Comparison of ENCODE assay signal across 1 cellular context in the genomic region with DNA sequence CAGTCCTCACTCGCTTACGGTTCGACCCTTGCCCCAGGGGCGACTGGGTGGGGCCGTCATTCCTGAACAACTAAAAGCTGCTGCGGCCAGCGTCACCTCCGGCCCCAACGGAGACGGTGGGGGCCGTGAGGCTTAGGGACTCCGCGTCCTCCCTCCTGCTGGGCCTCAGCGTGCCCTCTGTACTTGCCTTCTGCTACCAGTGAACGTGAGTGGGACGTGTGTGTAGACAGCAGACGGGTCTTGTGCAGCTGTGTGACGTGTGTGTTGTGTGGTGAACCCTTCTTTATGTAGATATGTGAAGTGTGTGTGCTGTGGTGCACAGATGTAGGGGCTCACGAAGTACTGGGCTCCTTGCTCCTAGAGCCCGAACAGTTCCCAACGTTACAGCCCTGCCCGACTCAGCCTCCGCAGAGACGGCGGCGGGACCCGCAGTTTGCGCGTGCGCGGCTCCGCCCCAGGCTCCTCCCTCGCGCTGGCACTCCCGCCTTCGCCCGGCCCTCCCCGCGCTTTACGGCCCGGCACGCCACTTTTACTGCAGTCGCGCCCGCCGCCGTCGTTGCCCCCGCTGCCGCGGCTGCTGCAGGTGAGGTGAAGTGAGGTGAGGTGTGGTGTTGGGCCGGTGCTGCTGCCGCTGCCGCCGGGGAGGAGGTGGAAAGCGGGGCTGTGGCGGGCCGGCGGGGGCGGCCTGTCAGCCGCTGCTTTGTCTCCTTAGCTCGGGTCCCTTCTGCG.
TF ChIP-seq lines count a peak whose summit lies in the region.

A gene (plus strand): TSS at position 535 of the 729 bp plus-strand sequence. CDS start 235 bp downstream, outside the sequence.

TF ChIP-seq in HepG2, 621 proteins besides CTCF, POLR2A, EP300 and RAD21 (continued from another document and continues in another):
- TF ChIP-seq, protein P1, sequence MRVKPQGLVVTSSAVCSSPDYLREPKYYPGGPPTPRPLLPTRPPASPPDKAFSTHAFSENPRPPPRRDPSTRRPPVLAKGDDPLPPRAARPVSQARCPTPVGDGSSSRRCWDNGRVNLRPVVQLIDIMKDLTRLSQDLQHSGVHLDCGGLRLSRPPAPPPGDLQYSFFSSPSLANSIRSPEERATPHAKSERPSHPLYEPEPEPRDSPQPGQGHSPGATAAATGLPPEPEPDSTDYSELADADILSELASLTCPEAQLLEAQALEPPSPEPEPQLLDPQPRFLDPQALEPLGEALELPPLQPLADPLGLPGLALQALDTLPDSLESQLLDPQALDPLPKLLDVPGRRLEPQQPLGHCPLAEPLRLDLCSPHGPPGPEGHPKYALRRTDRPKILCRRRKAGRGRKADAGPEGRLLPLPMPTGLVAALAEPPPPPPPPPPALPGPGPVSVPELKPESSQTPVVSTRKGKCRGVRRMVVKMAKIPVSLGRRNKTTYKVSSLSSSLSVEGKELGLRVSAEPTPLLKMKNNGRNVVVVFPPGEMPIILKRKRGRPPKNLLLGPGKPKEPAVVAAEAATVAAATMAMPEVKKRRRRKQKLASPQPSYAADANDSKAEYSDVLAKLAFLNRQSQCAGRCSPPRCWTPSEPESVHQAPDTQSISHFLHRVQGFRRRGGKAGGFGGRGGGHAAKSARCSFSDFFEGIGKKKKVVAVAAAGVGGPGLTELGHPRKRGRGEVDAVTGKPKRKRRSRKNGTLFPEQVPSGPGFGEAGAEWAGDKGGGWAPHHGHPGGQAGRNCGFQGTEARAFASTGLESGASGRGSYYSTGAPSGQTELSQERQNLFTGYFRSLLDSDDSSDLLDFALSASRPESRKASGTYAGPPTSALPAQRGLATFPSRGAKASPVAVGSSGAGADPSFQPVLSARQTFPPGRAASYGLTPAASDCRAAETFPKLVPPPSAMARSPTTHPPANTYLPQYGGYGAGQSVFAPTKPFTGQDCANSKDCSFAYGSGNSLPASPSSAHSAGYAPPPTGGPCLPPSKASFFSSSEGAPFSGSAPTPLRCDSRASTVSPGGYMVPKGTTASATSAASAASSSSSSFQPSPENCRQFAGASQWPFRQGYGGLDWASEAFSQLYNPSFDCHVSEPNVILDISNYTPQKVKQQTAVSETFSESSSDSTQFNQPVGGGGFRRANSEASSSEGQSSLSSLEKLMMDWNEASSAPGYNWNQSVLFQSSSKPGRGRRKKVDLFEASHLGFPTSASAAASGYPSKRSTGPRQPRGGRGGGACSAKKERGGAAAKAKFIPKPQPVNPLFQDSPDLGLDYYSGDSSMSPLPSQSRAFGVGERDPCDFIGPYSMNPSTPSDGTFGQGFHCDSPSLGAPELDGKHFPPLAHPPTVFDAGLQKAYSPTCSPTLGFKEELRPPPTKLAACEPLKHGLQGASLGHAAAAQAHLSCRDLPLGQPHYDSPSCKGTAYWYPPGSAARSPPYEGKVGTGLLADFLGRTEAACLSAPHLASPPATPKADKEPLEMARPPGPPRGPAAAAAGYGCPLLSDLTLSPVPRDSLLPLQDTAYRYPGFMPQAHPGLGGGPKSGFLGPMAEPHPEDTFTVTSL (CRISPR knock-in tag; IDR thresholded peaks at IDR 0.05; ENCODE audit: borderline replicate concordance): peak; percentile 20; the same call in 1 of the 2 replicates
- TF ChIP-seq, protein P2, sequence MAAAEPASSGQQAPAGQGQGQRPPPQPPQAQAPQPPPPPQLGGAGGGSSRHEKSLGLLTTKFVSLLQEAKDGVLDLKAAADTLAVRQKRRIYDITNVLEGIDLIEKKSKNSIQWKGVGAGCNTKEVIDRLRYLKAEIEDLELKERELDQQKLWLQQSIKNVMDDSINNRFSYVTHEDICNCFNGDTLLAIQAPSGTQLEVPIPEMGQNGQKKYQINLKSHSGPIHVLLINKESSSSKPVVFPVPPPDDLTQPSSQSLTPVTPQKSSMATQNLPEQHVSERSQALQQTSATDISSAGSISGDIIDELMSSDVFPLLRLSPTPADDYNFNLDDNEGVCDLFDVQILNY (CRISPR knock-in tag; conservative IDR thresholded peaks at IDR 0.05): peak; percentile 54; the same call in 1 of the 2 replicates
- TF ChIP-seq TMF1 (CRISPR knock-in tag; IDR thresholded peaks at IDR 0.05; ENCODE audit: low read depth): no peak; the same call in 1 of the 2 replicates
- peak; percentile 87; the same call in 1 of the 2 replicates for TF ChIP-seq NFKBIZ (CRISPR knock-in tag; IDR thresholded peaks at IDR 0.05)
- TF ChIP-seq PRMT3 (CRISPR knock-in tag; IDR thresholded peaks at IDR 0.05; ENCODE audit: borderline replicate concordance, low read depth): no peak; the same call in 1 of the 2 replicates
- 0 out of 2 replicates have a peak, but pooled peaks have one; percentile 33 for TF ChIP-seq ZNF354B (CRISPR knock-in tag; IDR thresholded peaks at IDR 0.05)
- TF ChIP-seq ZFP82 (CRISPR knock-in tag; IDR thresholded peaks at IDR 0.05; ENCODE audit: borderline replicate concordance): peak; percentile 81; the same call in 1 of the 2 replicates
- TF ChIP-seq TEAD3 (CRISPR knock-in tag; optimal IDR thresholded peaks at IDR 0.05; ENCODE audit: borderline replicate concordance): peak; percentile 26
- peak; percentile 13; the same call in 1 of the 2 replicates for TF ChIP-seq SIX1 (CRISPR knock-in tag; IDR thresholded peaks at IDR 0.05; ENCODE audit: borderline replicate concordance)
- TF ChIP-seq, protein P3, sequence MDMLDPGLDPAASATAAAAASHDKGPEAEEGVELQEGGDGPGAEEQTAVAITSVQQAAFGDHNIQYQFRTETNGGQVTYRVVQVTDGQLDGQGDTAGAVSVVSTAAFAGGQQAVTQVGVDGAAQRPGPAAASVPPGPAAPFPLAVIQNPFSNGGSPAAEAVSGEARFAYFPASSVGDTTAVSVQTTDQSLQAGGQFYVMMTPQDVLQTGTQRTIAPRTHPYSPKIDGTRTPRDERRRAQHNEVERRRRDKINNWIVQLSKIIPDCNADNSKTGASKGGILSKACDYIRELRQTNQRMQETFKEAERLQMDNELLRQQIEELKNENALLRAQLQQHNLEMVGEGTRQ (IDR thresholded peaks at IDR 0.05; ENCODE audit: low read depth, low read length): 0 out of 2 replicates have a peak, but pooled peaks have one; percentile 14
- TF ChIP-seq, protein P3 (CRISPR knock-in tag; IDR thresholded peaks at IDR 0.05; ENCODE audit: borderline replicate concordance): no peak; the same call in 1 of the 2 replicates
- no peak for TF ChIP-seq SUZ12 (IDR thresholded peaks at IDR 0.05; ENCODE audit: low read depth, low read length)
- 0 out of 2 replicates have a peak, but pooled peaks have one; percentile 74 for TF ChIP-seq ZNF772 (CRISPR knock-in tag; IDR thresholded peaks at IDR 0.05)
- TF ChIP-seq ZNF768 (CRISPR knock-in tag; IDR thresholded peaks at IDR 0.05): peak; percentile 68
- TF ChIP-seq ZNF552 (CRISPR knock-in tag; IDR thresholded peaks at IDR 0.05; ENCODE audit: borderline replicate concordance): peak; percentile 49
- TF ChIP-seq, protein P4, sequence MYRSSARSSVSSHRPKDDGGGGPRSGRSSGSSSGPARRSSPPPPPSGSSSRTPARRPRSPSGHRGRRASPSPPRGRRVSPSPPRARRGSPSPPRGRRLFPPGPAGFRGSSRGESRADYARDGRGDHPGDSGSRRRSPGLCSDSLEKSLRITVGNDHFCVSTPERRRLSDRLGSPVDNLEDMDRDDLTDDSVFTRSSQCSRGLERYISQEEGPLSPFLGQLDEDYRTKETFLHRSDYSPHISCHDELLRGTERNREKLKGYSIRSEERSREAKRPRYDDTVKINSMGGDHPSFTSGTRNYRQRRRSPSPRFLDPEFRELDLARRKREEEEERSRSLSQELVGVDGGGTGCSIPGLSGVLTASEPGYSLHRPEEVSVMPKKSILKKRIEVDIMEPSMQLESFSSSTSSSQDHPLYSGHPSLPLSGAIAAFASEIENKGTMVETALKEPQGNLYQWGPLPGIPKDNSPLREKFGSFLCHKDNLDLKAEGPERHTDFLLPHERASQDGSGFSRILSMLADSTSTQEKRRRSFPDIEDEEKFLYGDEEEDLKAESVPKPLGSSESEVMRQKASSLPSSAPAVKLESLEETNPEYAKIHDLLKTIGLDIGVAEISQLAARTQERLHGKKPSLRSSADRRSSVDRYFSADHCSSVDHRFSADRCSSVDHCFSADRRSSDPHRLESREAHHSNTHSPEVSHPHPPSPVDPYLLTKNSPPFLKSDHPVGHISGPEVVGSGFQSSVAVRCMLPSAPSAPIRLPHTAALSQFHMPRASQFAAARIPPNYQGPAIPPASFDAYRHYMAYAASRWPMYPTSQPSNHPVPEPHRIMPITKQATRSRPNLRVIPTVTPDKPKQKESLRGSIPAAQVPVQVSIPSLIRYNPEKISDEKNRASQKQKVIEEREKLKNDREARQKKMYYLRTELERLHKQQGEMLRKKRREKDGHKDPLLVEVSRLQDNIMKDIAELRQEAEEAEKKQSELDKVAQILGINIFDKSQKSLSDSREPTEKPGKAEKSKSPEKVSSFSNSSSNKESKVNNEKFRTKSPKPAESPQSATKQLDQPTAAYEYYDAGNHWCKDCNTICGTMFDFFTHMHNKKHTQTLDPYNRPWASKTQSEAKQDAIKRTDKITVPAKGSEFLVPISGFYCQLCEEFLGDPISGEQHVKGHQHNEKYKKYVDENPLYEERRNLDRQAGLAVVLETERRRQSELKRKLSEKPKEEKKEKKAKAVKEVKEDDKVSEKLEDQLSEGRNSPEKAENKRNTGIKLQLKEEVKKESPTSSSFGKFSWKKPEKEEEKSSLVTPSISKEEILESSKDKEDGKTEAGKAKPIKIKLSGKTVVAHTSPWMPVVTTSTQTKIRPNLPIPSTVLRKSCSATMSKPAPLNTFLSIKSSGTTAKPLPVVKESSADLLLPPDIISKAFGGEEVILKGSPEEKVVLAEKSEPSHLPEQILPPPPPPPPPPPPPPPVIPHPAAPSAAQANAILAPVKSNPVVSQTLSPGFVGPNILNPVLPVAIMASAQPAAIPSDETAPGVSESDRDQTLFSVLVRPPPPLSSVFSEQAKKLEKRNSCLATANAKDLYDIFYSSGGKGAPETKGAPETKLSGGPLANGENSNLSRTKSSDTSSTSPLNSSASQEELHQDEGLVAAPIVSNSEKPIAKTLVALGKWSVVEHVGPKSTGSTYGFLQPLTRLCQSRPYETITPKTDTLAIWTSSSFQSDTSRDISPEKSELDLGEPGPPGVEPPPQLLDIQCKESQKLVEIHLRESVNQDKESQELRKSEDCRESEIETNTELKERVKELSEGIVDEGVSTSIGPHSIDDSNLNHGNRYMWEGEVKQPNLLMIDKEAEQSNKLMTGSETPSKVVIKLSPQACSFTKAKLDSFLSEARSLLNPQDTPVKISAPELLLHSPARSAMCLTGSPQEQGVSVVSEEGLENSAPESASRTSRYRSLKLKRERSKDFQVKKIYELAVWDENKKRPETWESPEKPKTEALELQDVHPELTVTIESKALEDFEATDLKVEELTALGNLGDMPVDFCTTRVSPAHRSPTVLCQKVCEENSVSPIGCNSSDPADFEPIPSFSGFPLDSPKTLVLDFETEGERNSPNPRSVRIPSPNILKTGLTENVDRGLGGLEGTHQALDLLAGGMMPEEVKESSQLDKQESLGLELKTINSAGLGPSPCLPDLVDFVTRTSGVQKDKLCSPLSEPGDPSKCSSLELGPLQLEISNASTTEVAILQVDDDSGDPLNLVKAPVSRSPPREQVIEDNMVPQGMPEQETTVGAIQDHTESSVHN (CRISPR knock-in tag; IDR thresholded peaks at IDR 0.05): no peak; the same call in 1 of the 2 replicates
- peak; percentile 72; the same call in 1 of the 2 replicates for TF ChIP-seq NR2F2 (IDR thresholded peaks at IDR 0.05; ENCODE audit: borderline replicate concordance, low read depth)
- no peak; the same call in none of the 2 replicates for TF ChIP-seq ZNF138 (CRISPR knock-in tag; IDR thresholded peaks at IDR 0.05; ENCODE audit: low read depth)
- peak; percentile 88; the same call in 1 of the 2 replicates for TF ChIP-seq ZBTB7B (CRISPR knock-in tag; IDR thresholded peaks at IDR 0.05)
- 0 out of 2 replicates have a peak, but pooled peaks have one; percentile 19 for TF ChIP-seq PAX8 (CRISPR knock-in tag; IDR thresholded peaks at IDR 0.05; ENCODE audit: borderline replicate concordance)
- no peak for TF ChIP-seq NCOA5 (CRISPR knock-in tag; IDR thresholded peaks at IDR 0.05)
- peak; percentile 79 for TF ChIP-seq HNF4A (CRISPR knock-in tag; IDR thresholded peaks at IDR 0.05)
- no peak for TF ChIP-seq ISX (CRISPR knock-in tag; conservative IDR thresholded peaks at IDR 0.05)
- peak; percentile 86 for TF ChIP-seq ZSCAN21 (CRISPR knock-in tag; IDR thresholded peaks at IDR 0.05; ENCODE audit: borderline replicate concordance)
- TF ChIP-seq, protein P5, sequence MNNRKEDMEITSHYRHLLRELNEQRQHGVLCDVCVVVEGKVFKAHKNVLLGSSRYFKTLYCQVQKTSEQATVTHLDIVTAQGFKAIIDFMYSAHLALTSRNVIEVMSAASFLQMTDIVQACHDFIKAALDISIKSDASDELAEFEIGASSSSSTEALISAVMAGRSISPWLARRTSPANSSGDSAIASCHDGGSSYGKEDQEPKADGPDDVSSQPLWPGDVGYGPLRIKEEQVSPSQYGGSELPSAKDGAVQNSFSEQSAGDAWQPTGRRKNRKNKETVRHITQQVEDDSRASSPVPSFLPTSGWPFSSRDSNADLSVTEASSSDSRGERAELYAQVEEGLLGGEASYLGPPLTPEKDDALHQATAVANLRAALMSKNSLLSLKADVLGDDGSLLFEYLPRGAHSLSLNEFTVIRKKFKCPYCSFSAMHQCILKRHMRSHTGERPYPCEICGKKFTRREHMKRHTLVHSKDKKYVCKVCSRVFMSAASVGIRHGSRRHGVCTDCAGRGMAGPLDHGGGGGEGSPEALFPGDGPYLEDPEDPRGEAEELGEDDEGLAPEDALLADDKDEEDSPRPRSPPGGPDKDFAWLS (CRISPR knock-in tag; IDR thresholded peaks at IDR 0.05; ENCODE audit: borderline replicate concordance): no peak
- TF ChIP-seq, protein P6, sequence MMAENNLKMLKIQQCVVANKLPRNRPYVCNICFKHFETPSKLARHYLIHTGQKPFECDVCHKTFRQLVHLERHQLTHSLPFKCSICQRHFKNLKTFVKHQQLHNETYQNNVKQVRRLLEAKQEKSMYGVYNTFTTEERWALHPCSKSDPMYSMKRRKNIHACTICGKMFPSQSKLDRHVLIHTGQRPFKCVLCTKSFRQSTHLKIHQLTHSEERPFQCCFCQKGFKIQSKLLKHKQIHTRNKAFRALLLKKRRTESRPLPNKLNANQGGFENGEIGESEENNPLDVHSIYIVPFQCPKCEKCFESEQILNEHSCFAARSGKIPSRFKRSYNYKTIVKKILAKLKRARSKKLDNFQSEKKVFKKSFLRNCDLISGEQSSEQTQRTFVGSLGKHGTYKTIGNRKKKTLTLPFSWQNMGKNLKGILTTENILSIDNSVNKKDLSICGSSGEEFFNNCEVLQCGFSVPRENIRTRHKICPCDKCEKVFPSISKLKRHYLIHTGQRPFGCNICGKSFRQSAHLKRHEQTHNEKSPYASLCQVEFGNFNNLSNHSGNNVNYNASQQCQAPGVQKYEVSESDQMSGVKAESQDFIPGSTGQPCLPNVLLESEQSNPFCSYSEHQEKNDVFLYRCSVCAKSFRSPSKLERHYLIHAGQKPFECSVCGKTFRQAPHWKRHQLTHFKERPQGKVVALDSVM (CRISPR knock-in tag; IDR thresholded peaks at IDR 0.05): peak; percentile 98
- no peak for TF ChIP-seq ADNP (CRISPR knock-in tag; IDR thresholded peaks at IDR 0.05)
- TF ChIP-seq CCAR2 (optimal IDR thresholded peaks at IDR 0.05; ENCODE audit: low read depth, low read length): peak; percentile 41
- TF ChIP-seq, protein P7, sequence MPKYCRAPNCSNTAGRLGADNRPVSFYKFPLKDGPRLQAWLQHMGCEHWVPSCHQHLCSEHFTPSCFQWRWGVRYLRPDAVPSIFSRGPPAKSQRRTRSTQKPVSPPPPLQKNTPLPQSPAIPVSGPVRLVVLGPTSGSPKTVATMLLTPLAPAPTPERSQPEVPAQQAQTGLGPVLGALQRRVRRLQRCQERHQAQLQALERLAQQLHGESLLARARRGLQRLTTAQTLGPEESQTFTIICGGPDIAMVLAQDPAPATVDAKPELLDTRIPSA (CRISPR knock-in tag; IDR thresholded peaks at IDR 0.05; ENCODE audit: borderline replicate concordance): peak; percentile 38; the same call in 1 of the 2 replicates
- peak; percentile 96 for TF ChIP-seq SP4 (CRISPR knock-in tag; IDR thresholded peaks at IDR 0.05)
